ENCODE assay signal across 8 cellular contexts in the genomic region with DNA sequence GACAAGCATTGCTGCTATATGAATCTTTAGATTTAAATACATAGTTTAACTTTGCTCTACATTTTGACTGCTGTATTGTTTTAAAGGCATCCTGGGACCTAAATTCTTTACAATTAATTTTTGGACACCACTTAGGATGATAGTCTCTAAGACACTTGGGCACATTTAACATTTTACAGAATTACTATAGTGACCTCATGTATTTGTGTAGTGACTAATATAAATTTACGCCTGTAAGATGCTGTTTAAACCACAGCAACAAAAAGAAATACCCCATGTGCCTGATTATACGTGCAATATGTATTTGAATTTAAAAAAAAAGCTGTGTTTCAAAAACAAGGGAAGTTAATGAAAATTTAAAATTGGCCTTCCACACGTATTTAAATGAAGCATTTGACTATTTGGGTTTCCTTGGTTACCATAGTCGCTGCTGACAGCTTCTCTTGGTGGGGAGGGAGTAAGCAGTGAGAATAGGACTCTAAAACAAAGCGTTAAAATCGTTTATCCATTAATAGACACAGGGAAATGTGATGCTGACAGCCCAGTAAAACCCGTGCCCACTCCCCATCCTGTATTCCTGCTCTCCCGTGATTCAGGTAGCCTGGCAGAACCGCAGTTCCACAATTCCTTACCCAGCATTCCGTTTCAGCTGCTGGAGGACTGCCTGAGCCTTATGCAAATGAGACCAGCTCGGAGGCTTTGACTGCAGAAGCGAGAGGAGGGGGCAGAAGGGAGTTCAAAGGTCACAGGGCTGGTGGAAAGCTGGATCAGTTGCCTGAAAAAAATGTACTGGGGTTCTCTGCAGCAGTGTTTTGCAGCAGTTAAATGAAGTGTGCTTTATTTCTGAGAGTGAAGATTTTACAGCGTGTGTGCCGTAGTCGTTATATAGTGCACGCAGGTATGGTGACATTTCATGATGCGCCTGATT.
DNase-seq lines count a peak whose midpoint lies in the region; ATAC-seq, FAIRE-seq and TF ChIP-seq lines count a peak whose summit lies in the region.

No MANE protein-coding gene starts in this region.

- no peak overlapping the region for H3K27ac ChIP-seq in SU-DHL-6 (ENCODE audit: low read depth, low read length)
- H3K27ac ChIP-seq in pancreas: peak overlapping the region in 1 of 4 donors; percentile 6

- FAIRE-seq in pancreas (lab: Jason Lieb, UNC): no peak

- intact Hi-C loops in left cardiac atrium (cut with DNase I): loop anchor here in 1 of 2 donors (10.0 kb wide), 1 partner anchor 99 kb away; no protein-coding TSS in a partner anchor
- intact Hi-C loops in pancreas (cut with DNase I): no loop called here

- 11 to 12% methylated on average over 17 of the region's 17 CpGs for WGBS in pancreas, 2 donors

- H3K79me2 ChIP-seq in SU-DHL-6 (ENCODE audit: insufficient read depth, low read length): no peaks in the 10 kb centered on the region

- H3K27me3 ChIP-seq in SU-DHL-6 (ENCODE audit: low read length) (no peaks in the 10 kb centered on the region), pancreas (no peaks in the 10 kb centered on the region)

- H3K36me3 ChIP-seq in SU-DHL-6 (ENCODE audit: low read length) (no peaks in the 10 kb centered on the region), pancreas (no peaks in the 10 kb centered on the region)

- ATAC-seq in left cardiac atrium (peak; percentile 91 to 95), pancreas (peak; percentile 97 to 99 (median 98)), GM19351 (IDR thresholded peaks at IDR 0.05; ENCODE audit: unreplicated experiment) (no peak), HG03280 (IDR thresholded peaks at IDR 0.05; ENCODE audit: unreplicated experiment) (no peak)

- no peak for TF ChIP-seq CTCF in SU-DHL-6 (IDR thresholded peaks at IDR 0.05; ENCODE audit: insufficient read depth, low read length, poor library complexity, severe bottlenecking)
- no peak for TF ChIP-seq CTCF in pancreas (IDR thresholded peaks at IDR 0.05)

- DNase-seq in NCI-H1092 (lab: John Stamatoyannopoulos, UW): peak; percentile 74
- peak; percentile 37 for DNase-seq in left cardiac atrium
- peak; percentile 49 to 73 (median 66) for DNase-seq in pancreas
- DNase-seq in activated gamma-delta T cell (lab: John Stamatoyannopoulos, UW): no peak
- DNase-seq in NOMO-1 (lab: John Stamatoyannopoulos, UW; ENCODE audit: unreplicated experiment in 2 of 2): no peak

- peak overlapping the region; percentile 19 for H3K4me2 ChIP-seq in SU-DHL-6 (ENCODE audit: low read depth, low read length, poor library complexity, severe bottlenecking)

- no peaks in the 10 kb centered on the region for H3F3A ChIP-seq in SU-DHL-6 (ENCODE audit: insufficient read depth)

- H3K9me3 ChIP-seq in SU-DHL-6 (ENCODE audit: insufficient read depth, low read length) (no peaks in the 10 kb centered on the region), pancreas (no peaks in the 10 kb centered on the region)

- H3K9me2 ChIP-seq in SU-DHL-6 (replicated peaks; ENCODE audit: insufficient read depth, low read length): no peaks in the 10 kb centered on the region

- no peaks in the 10 kb centered on the region for H4K20me1 ChIP-seq in SU-DHL-6 (ENCODE audit: low read depth, low read length)

- peaks cover 0 to 4% (median 4%) of the 10 kb centered on the region in 3 donors for H3K4me1 ChIP-seq in pancreas

- no peak overlapping the region for H3K9ac ChIP-seq in SU-DHL-6 (ENCODE audit: low read length)

- H3K4me3 ChIP-seq in SU-DHL-6 (ENCODE audit: insufficient read depth, low read length, poor library complexity, severe bottlenecking) (no peak overlapping the region), pancreas (peak overlapping the region; percentile 1 to 35 (median 19))

- no peak overlapping the region for H2AFZ ChIP-seq in SU-DHL-6 (ENCODE audit: low read depth, low read length, severe bottlenecking)

Comparison
In these comparisons a context has a peak if more than half of its experiments do, and no peak if none do; other contexts are left out.
1. DNase-seq: peak in NCI-H1092 (single experiment), left cardiac atrium (single experiment) and pancreas (6 of 6); none in activated gamma-delta T cell (single experiment) and NOMO-1 (0 of 2).
2. ATAC-seq: peak in left cardiac atrium (2 of 2) and pancreas (4 of 4); none in GM19351 (single experiment) and HG03280 (single experiment).